Comparison of ENCODE assay signal across 1 cellular context in the genomic region with DNA sequence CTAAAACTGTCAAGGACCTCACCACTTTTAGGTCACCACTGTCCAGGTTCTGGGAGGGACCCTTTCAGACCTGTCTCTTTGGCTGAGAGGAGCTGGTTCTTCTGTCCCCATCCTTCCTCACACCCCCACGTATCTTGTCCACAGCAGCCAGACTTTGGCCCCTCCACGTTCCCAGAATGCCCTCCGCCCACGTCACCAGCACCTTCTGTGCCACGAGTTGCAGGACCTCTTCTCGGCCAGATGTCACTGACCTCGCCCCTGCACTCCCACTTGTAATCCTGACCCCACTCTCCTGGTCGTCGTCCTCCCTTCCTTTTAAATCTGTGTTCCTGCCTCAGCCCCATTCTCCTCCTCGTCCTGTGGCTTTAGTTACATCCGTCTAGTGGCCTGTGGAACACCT.
TF ChIP-seq lines count a peak whose summit lies in the region.

No MANE protein-coding gene starts in this region.

TF ChIP-seq in IMR-90, 13 proteins besides CTCF, POLR2A, EP300 and RAD21:
- TF ChIP-seq MAZ (IDR thresholded peaks at IDR 0.05; ENCODE audit: borderline replicate concordance, low read depth, low read length) (no peak), MXI1 (IDR thresholded peaks at IDR 0.05; ENCODE audit: borderline replicate concordance, low read depth, low read length) (no peak), RFX5 (IDR thresholded peaks at IDR 0.05; ENCODE audit: low read depth, low read length) (no peak), NFE2L2 (IDR thresholded peaks at IDR 0.05; ENCODE audit: low read depth, low read length) (no peak), CHD1 (IDR thresholded peaks at IDR 0.05; ENCODE audit: low read depth, low read length) (no peak)
- TF ChIP-seq, protein P1, sequence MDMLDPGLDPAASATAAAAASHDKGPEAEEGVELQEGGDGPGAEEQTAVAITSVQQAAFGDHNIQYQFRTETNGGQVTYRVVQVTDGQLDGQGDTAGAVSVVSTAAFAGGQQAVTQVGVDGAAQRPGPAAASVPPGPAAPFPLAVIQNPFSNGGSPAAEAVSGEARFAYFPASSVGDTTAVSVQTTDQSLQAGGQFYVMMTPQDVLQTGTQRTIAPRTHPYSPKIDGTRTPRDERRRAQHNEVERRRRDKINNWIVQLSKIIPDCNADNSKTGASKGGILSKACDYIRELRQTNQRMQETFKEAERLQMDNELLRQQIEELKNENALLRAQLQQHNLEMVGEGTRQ (IDR thresholded peaks at IDR 0.05; ENCODE audit: low read depth, low read length), result no peak
